ENCODE assay signal across 23 cellular contexts in the genomic region with DNA sequence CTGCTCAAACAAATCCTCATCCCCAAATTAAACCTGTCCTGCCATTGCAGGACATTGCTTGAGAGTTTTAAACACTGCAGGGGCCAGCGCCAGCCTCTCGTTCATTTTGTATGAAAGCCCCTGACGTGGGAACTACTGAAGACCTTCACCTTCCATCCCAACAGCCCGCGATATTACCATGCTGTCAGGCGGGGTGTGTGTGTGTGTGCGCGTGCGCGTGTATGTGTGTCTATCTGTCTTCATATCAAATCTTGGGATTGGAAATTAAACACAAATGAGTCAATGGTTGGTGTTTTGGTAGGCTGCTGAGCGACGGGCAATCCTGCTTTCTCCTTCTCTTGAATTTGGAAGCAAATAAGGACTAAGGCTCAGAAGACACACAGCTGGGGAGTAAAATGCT.
DNase-seq lines count a peak whose midpoint lies in the region; ATAC-seq, FAIRE-seq and TF ChIP-seq lines count a peak whose summit lies in the region.
"Had no signal": no experiment of that assay in that cellular context is flagged by ENCODE, and none has a peak within 500 bp of the region (broad histone marks: within the 10 kb centered on the region; RNA-seq: fewer than 3 reads in every experiment).

No MANE protein-coding gene starts in this region.

- H3K9me3 ChIP-seq in esophagus muscularis mucosa: peaks cover 0 to 10% (median 2%) of the 10 kb centered on the region in 4 donors
- no peaks in the 10 kb centered on the region for H3K9me3 ChIP-seq in lung (ENCODE audit: control insufficient read depth in 2 of 2, insufficient read depth in 1 of 2, low read length in 1 of 2)
- H3K9me3 ChIP-seq in vagina: no peaks in the 10 kb centered on the region
- H3K9me3 ChIP-seq: BE2C had no signal

- H3K36me3 ChIP-seq in bronchial epithelial cell (ENCODE audit: control insufficient read depth, insufficient read depth, low read length) (no peaks in the 10 kb centered on the region), esophagus muscularis mucosa (no peaks in the 10 kb centered on the region), lung (ENCODE audit: control insufficient read depth in 2 of 2, insufficient read depth in 2 of 2, low read length in 2 of 2) (no peaks in the 10 kb centered on the region), vagina (no peaks in the 10 kb centered on the region)
- H3K36me3 ChIP-seq: BE2C, BLaER1 had no signal

- peaks cover 0 to 9% (median 8%) of the 10 kb centered on the region in 4 donors for H3K4me1 ChIP-seq in esophagus muscularis mucosa
- peaks cover 0 to 5% of the 10 kb centered on the region in 2 donors for H3K4me1 ChIP-seq in lung (ENCODE audit: control insufficient read depth in 2 of 2, insufficient read depth in 2 of 2, low read length in 2 of 2)
- peaks cover 8% of the 10 kb centered on the region for H3K4me1 ChIP-seq in vagina
- H3K4me1 ChIP-seq: BE2C, BLaER1 had no signal

- no peak for ATAC-seq in lung (ENCODE audit: insufficient read depth, low FRiP score)

- WGBS in esophagus muscularis mucosa: 96% methylated on average over 10 of the region's 12 CpGs
- WGBS in lung, 2 donors: 91 to 95% methylated on average over 12 of the region's 12 CpGs

- TF ChIP-seq EP300 in esophagus muscularis mucosa (IDR thresholded peaks at IDR 0.05): no peak

- no peak for TF ChIP-seq POLR2A in esophagus muscularis mucosa (IDR thresholded peaks at IDR 0.05; ENCODE audit: low read depth)
- TF ChIP-seq POLR2A in vagina (IDR thresholded peaks at IDR 0.05): no peak

- H3K4me3 ChIP-seq in bronchial epithelial cell (ENCODE audit: low read depth, low read length) (no peak overlapping the region), esophagus muscularis mucosa (no peak overlapping the region), lung (no peak overlapping the region), vagina (no peak overlapping the region)
- H3K4me3 ChIP-seq: BLaER1 had no signal

- H3K27me3 ChIP-seq in bronchial epithelial cell (ENCODE audit: control insufficient read depth, insufficient read depth, low read length) (no peaks in the 10 kb centered on the region), esophagus muscularis mucosa (peaks cover 0 to 10% (median 0%) of the 10 kb centered on the region in 4 donors), lung (ENCODE audit: control insufficient read depth, insufficient read depth) (no peaks in the 10 kb centered on the region), vagina (no peaks in the 10 kb centered on the region)
- H3K27me3 ChIP-seq: BE2C, BLaER1 had no signal

- TF ChIP-seq CTCF in bronchial epithelial cell (IDR thresholded peaks at IDR 0.05; ENCODE audit: insufficient read depth, low read length, severe bottlenecking) (no peak), esophagus muscularis mucosa (IDR thresholded peaks at IDR 0.05) (no peak), lung (IDR thresholded peaks at IDR 0.05; ENCODE audit: control extremely low read depth, extremely low read depth) (no peak), vagina (IDR thresholded peaks at IDR 0.05) (no peak)

- FAIRE-seq in bronchial epithelial cell (lab: Jason Lieb, UNC): peak; percentile 55
- FAIRE-seq: A204.1, D721Med, G401.6, GM12891, GM19239 had no signal

- no peak for DNase-seq in bronchial epithelial cell (ENCODE audit: low read depth)
- DNase-seq in esophagus muscularis mucosa (ENCODE audit: extremely low spot score): peak; percentile 75
- peak; percentile 9 for DNase-seq in lung (ENCODE audit: low spot score)
- DNase-seq in activated gamma-delta T cell treated with Interleukin-2 at 50 U/mL for 16 hours: no peak
- DNase-seq in vagina (ENCODE audit: extremely low spot score in 2 of 2): no peak
- DNase-seq in pons (ENCODE audit: low spot score): no peak
- DNase-seq: 8988T; ACHN; BE2C; C1 segment of cervical spinal cord; Calu3; CD4-positive, alpha-beta memory T cell; CD4-positive, CD25-positive, alpha-beta regulatory T cell; CD8-positive, alpha-beta memory T cell; COR-L47; DMS79 treated with DMSO at 0.1 percent for 48 hours; GF-D8 had no signal

- intact Hi-C loops in esophagus muscularis mucosa (cut with DNase I): no loop called here
- intact Hi-C loops in vagina (cut with DNase I): no loop called here

- no peak overlapping the region for H3K27ac ChIP-seq in esophagus muscularis mucosa (replicated peaks in 1 of 4)
- H3K27ac ChIP-seq in lung (ENCODE audit: low read depth in 1 of 2, low read length in 1 of 2): no peak overlapping the region
- H3K27ac ChIP-seq in vagina: no peak overlapping the region
- H3K27ac ChIP-seq: BLaER1 had no signal

Comparison
In these comparisons a context has a peak if more than half of its experiments do, and no peak if none do; other contexts are left out.
1. DNase-seq: peak in esophagus muscularis mucosa (single experiment) and lung (single experiment); none in bronchial epithelial cell (single experiment), activated gamma-delta T cell treated with Interleukin-2 at 50 U/mL for 16 hours (single experiment), vagina (0 of 2) and pons (single experiment).